22 cellular contexts compared by ENCODE assay signal in the genomic region with DNA sequence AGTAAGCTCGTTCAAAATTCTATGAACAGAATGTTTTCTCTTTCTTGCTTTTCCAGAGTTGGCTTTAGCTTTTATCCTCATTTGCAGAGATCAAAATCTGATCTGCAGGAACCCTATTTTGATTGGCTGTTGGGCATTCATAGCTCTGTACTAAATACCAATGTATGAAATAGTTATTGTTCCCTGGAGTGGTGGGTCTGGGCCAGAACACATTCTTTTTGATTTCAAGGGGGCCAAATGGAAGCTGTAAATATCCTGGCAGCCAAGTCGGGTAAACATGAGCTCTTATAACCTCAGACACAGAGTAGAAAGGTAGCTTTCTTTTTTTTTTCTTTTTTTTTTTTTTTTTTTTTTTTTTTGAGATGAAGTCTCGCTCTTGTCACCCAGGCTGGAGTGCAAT.
"Had no signal": no experiment of that assay in that cellular context is flagged by ENCODE, and none has a peak within 500 bp of the region (broad histone marks: within the 10 kb centered on the region; RNA-seq: fewer than 3 reads in every experiment).

No MANE protein-coding gene starts in this region.

- ATAC-seq: HepG2 had no signal

- H3K4me3 ChIP-seq: MG63, SJSA1 had no signal

- H3K27me3 ChIP-seq: MG63, SJSA1 had no signal

- H3K9ac ChIP-seq: SK-N-SH had no signal

- H3K9me3 ChIP-seq: MG63, SJSA1, SK-N-SH had no signal

- H3K4me1 ChIP-seq: SJSA1 had no signal

- H3K36me3 ChIP-seq: MG63, SJSA1 had no signal

- DNase-seq: IMR-90, Karpas-422, KG1, MG63, NCI-H1092, NCI-H1105 treated with DMSO at 0.1 percent for 48 hours, NCI-H1417 treated with DMSO at 0.1 percent for 48 hours, NCI-H146, NCI-H1694 treated with DMSO at 0.1 percent for 48 hours, NCI-H1930, NCI-H2081, NCI-H2107, NCI-H2227 treated with DMSO at 0.1 percent for 48 hours, NCI-H524, NCI-H526 treated with DMSO at 0.1 percent for 48 hours, NCI-H774, Right ventricle myocardium superior, RPMI8226, SIG-M5, SK-N-SH had no signal

- H3K27ac ChIP-seq: SJSA1 had no signal
